9 cellular contexts compared by ENCODE assay signal in the genomic region with DNA sequence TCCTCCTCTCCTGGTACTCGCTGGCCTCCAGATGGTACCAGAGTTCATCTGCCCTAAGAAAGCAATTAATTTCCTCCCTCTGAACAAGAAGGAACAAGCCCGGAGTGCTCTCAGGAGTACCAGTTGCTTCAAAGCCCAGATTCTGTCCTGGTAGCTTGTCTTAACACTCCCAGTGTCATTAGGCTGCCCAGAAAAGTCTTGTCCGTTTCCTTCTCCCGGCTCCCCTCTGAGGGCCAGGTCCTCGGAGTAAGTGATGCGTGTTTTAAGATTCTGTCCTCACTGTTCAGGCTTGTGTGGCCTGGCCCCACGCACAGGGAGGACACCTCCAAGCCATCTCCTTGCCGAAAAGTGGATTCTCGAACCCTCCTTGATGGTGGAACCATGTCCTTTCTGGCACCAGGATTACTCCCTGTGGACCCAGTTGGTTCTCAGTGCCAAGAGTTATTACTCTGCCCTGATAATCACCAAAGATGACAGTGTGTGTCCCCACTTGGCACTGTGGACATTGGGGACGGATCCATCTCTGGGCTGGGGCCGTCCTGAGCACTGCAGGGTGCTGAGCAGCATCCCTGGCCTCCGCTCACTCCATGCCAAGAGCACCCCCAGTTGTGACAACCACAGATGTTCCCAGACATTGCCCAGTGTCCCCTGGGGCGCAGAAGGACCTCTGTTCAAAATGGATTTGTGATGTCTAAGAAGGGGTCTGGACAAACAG. TPM values are rescaled to one million over a fixed set of nuclear protein-coding genes. Genes with fewer than 3 reads are reported as not detected.
A peak's percentile ranks its signal among the peaks of the same experiment; 100 is the strongest.
DNase-seq lines count a peak whose midpoint lies in the region; ATAC-seq and TF ChIP-seq lines count a peak whose summit lies in the region.
"Had no signal": no experiment of that assay in that cellular context is flagged by ENCODE, and none has a peak within 500 bp of the region (broad histone marks: within the 10 kb centered on the region; RNA-seq: fewer than 3 reads in every experiment).

No MANE protein-coding gene starts in this region.

- no peaks in the 10 kb centered on the region for H3K9me3 ChIP-seq in RWPE2 (ENCODE audit: severe bottlenecking)

- no peaks in the 10 kb centered on the region for H3K36me3 ChIP-seq in ACC112 (ENCODE audit: insufficient read depth, low read length)
- peaks cover 10% of the 10 kb centered on the region; the same call in 1 of the 2 replicates for H3K36me3 ChIP-seq in RWPE2 (ENCODE audit: low read depth)

- H3K27me3 ChIP-seq in ACC112 (ENCODE audit: insufficient read depth, low read length): no peaks in the 10 kb centered on the region
- no peaks in the 10 kb centered on the region for H3K27me3 ChIP-seq in RWPE2 (ENCODE audit: insufficient read depth, poor library complexity, severe bottlenecking)
- no peaks in the 10 kb centered on the region for H3K27me3 ChIP-seq in foreskin keratinocyte

- ATAC-seq in RWPE2 (ENCODE audit: low read depth) (no peak; the same call in 2 of the 3 replicates), foreskin keratinocyte (no peak), GM18517 (IDR thresholded peaks at IDR 0.05; ENCODE audit: unreplicated experiment) (no peak), HG03108 (IDR thresholded peaks at IDR 0.05; ENCODE audit: unreplicated experiment) (no peak)
- ATAC-seq: HCT116 had no signal

- H3K4me3 ChIP-seq in ACC112 (ENCODE audit: low read depth, low read length) (no peak overlapping the region), RWPE2 (ENCODE audit: severe bottlenecking) (no peak overlapping the region)

- TF ChIP-seq CTCF in RWPE2 (IDR thresholded peaks at IDR 0.05; ENCODE audit: poor library complexity, severe bottlenecking) (peak; percentile 33), foreskin keratinocyte (conservative IDR thresholded peaks at IDR 0.05) (peak; percentile 61)

- peak overlapping the region; percentile 96 for H3K27ac ChIP-seq in ACC112 (ENCODE audit: low read depth, low read length)
- H3K27ac ChIP-seq in RWPE2 (ENCODE audit: poor library complexity, severe bottlenecking): peak overlapping the region; percentile 98
- H3K27ac ChIP-seq in foreskin keratinocyte: peak overlapping the region; percentile 7

- peaks cover 17% of the 10 kb centered on the region for H3K4me1 ChIP-seq in ACC112 (ENCODE audit: control insufficient read depth, insufficient read depth, low read length, unreplicated experiment)
- peaks cover 49% of the 10 kb centered on the region for H3K4me1 ChIP-seq in RWPE2 (ENCODE audit: insufficient read depth, poor library complexity, severe bottlenecking)
- H3K4me1 ChIP-seq in foreskin keratinocyte: peaks cover 41% of the 10 kb centered on the region

- DNase-seq in RWPE2 (ENCODE audit: low spot score) (no peak), foreskin keratinocyte (no peak), posterior vena cava (ENCODE audit: low spot score) (peak; percentile 81), activated gamma-delta T cell treated with Interleukin-2 at 50 U/mL for 16 hours (no peak), cortex of kidney (lab: John Stamatoyannopoulos, UW) (no peak)

- no peak overlapping the region for H2AFZ ChIP-seq in ACC112 (ENCODE audit: low read length, unreplicated experiment)

- H3K79me2 ChIP-seq in ACC112 (ENCODE audit: control insufficient read depth, insufficient read depth, low read length, unreplicated experiment): peaks cover 3% of the 10 kb centered on the region

- intact Hi-C loops in posterior vena cava (cut with DNase I): loop anchor here in 1 of 2 donors (5.0 kb wide), 1 partner anchor 49 kb away; no protein-coding TSS in a partner anchor

RNA-seq across cellular contexts. Expression of a gene that starts 52.5 kb away (rescaled TPM):
- 12.8 and 15.0 TPM in 2 replicates for total RNA-seq in foreskin keratinocyte
- polyA plus RNA-seq in foreskin keratinocyte: 10.1 and 10.4 TPM in 2 replicates
- 10 to 100 TPM; 20.7 to 21.7 TPM for total RNA-seq in posterior vena cava

Comparison
In these comparisons a context has a peak if more than half of its experiments do, and no peak if none do; other contexts are left out.
1. H3K27ac ChIP-seq: peak in every context shown above with its lines; median percentile 98 in RWPE2; 96 in ACC112; 7 in foreskin keratinocyte.